8 cellular contexts compared by ENCODE assay signal in the genomic region with DNA sequence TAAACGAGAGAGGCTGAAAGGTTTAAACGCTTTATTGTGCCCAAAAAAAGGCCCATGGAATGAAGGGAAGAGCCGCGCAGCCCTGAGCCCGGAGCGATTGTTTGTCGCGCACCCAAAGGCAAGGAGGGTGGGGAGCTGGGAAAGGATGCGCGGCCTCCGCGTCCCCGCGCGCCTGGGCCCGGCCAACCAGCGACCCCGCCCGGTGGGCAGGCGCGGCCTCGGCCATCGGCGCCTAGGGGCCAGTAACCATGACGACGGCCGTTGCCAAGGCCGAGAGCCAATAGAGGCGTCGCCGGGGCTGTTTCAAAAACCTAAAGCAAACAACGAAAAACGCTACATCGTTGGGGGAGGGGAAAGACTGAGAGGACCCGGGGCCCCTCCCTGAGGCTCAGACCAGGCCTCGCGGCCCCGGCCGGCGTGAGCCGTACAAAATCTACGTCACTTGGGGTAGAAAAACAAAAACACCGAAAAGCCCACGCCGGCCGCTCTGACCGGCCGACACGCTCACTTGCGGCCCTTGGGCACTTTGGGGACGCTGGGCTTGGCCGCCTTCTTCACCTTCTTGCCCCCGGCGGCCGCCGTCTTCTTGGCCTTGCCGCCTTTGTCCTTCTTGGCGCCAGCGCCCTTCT. TPM values are rescaled to one million over a fixed set of nuclear protein-coding genes. Genes with fewer than 3 reads are reported as not detected.
A peak's percentile ranks its signal among the peaks of the same experiment; 100 is the strongest.
DNase-seq lines count a peak whose midpoint lies in the region; ATAC-seq and TF ChIP-seq lines count a peak whose summit lies in the region.

No MANE protein-coding gene starts in this region.

- peaks cover 4% of the 10 kb centered on the region for H3K4me1 ChIP-seq in mesendoderm (ENCODE audit: control insufficient read depth, low read depth, low read length)

- H3K4me3 ChIP-seq in GM08714 (ENCODE audit: low read length) (peak overlapping the region; percentile 60), epithelial cell of esophagus (ENCODE audit: low read length) (peak overlapping the region; percentile 84), mesendoderm (ENCODE audit: low read length) (peak overlapping the region; percentile 93)

- peak overlapping the region; percentile 85 for H3K4ac ChIP-seq in mesendoderm (ENCODE audit: low read depth, low read length)

- no peak overlapping the region for H4K5ac ChIP-seq in mesendoderm (ENCODE audit: low read length)

- no peak for TF ChIP-seq CTCF in epithelial cell of esophagus (IDR thresholded peaks at IDR 0.05; ENCODE audit: insufficient read depth, low read depth, low read length, missing control alignments)

- H3K56ac ChIP-seq in mesendoderm (ENCODE audit: low read length): peak overlapping the region; percentile 99

- peak overlapping the region; percentile 76 for H3K18ac ChIP-seq in mesendoderm (ENCODE audit: low read length)

- H3K4me2 ChIP-seq in mesendoderm (ENCODE audit: low read length): peak overlapping the region; percentile 58

- peaks cover 5% of the 10 kb centered on the region for H3K79me1 ChIP-seq in mesendoderm (ENCODE audit: low read length)

- no peak for ATAC-seq in HG02571 (IDR thresholded peaks at IDR 0.05; ENCODE audit: unreplicated experiment)

- H2BK15ac ChIP-seq in mesendoderm (replicated peaks; ENCODE audit: low read depth): no peak overlapping the region

- H2BK5ac ChIP-seq in mesendoderm (ENCODE audit: low read length): no peak overlapping the region

- peak overlapping the region; percentile 13 for H4K8ac ChIP-seq in mesendoderm (ENCODE audit: low read depth, low read length)

- no peak overlapping the region for H3K23ac ChIP-seq in mesendoderm (ENCODE audit: low read length)

- DNase-seq in HT1080 (ENCODE audit: low read depth) (peak; percentile 92), NCI-H82 (lab: John Stamatoyannopoulos, UW) (peak; percentile 97), epithelial cell of esophagus (ENCODE audit: low read depth) (peak; percentile 71), mesendoderm (peak; percentile 98)
- peak; percentile 58 for DNase-seq in activated T-cell treated with anti-CD3 and anti-CD28 coated beads, Interleukin-2, amount 50 U/mL, for 1 hour
- DNase-seq in stimulated activated CD8-positive, alpha-beta memory T cell treated with anti-CD3 and anti-CD28 coated beads, Interleukin-4, amount 100 ng/mL, for 24 hours (ENCODE audit: low read depth): peak; percentile 33

- H3K27me3 ChIP-seq in mesendoderm (ENCODE audit: insufficient read depth, low read length, poor library complexity): no peaks in the 10 kb centered on the region

- no peak overlapping the region for H2AK5ac ChIP-seq in mesendoderm (ENCODE audit: low read length)

- peak overlapping the region; percentile 100 for H3K9ac ChIP-seq in mesendoderm (ENCODE audit: low read length)

- H3K27ac ChIP-seq in mesendoderm (ENCODE audit: low read depth, low read length): peak overlapping the region; percentile 36

- H3K79me2 ChIP-seq in mesendoderm (ENCODE audit: control insufficient read depth, insufficient read depth, low read length): peaks cover 3% of the 10 kb centered on the region

- H3K36me3 ChIP-seq in mesendoderm (ENCODE audit: control insufficient read depth, insufficient read depth, low read length): no peaks in the 10 kb centered on the region

- WGBS in mesendoderm (ENCODE audit: extremely low coverage, insufficient coverage, low lambda C conversion rate): no CpG with 5 or more reads among the region's 59 CpGs

- H2BK120ac ChIP-seq in mesendoderm (ENCODE audit: low read depth, low read length): no peak overlapping the region

RNA-seq across cellular contexts. Expression of gene HMCES, which starts 36.2 kb away (rescaled TPM):
- total RNA-seq in HT1080 (2014; rRNA removed; shearing (Covaris generic)): 37.4 and 54.9 TPM in 2 replicates
- 44.3 and 51.8 TPM in 2 replicates for polyA plus RNA-seq in HT1080 (2015; cell fraction: cytosol; rRNA removed)
- 41.0 and 44.7 TPM in 2 replicates for polyA plus RNA-seq in HT1080 (2015; cell fraction: nucleus; rRNA removed)
- 25.1 TPM for polyA plus RNA-seq in mesendoderm (2013, experiment 1 of 2)
- polyA plus RNA-seq in mesendoderm (2013, experiment 2 of 2): 25.3 TPM

Comparison
In these comparisons a context has a peak if more than half of its experiments do, and no peak if none do; other contexts are left out.
1. DNase-seq: peak in every context shown above with its lines; median percentile 98 in mesendoderm; 97 in NCI-H82; 92 in HT1080; 71 in epithelial cell of esophagus; 58 in activated T-cell treated with anti-CD3 and anti-CD28 coated beads, Interleukin-2, amount 50 U/mL, for 1 hour; 33 in stimulated activated CD8-positive, alpha-beta memory T cell treated with anti-CD3 and anti-CD28 coated beads, Interleukin-4, amount 100 ng/mL, for 24 hours.